1 cellular context compared by ENCODE assay signal in the genomic region with DNA sequence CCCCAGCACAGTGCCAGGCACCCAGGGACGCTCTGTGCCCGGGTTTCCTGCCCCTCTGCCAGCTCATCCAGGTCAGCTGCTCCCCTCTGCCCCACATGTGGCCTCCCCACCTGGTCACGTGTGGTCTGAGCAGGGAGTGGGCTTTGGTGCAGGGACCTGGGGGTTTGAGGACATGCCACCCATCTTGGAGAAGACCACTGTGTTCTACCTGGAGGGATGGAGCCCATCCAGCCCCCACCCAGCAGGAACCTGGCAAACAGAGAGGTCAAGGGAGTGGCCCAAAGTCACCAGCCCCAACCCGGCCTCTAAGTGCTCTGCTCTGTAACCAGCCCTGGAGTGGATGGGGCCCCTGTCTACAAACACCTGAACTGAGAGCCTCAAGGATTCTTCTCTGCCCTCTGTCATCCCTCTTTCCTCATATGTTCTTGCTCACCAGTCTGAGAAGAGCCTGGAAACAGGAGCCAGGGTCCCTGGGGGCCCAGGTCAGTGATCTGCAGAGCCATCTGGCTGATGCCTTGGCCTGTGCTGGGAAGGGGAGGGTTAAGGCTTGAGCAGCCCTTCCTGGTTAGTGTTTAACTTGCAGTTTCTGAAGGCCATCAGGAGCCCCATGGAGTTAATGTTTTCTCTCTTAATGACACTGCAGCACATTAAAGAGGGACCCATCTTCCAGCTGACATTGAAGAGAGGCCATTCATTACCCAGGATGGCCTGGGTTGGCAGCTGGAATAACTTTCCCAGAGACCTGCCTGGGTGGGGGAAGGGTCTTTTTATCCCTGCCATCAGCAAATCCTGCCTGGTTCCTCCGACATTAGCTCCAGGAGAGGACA.
TF ChIP-seq lines count a peak whose summit lies in the region.

No MANE protein-coding gene starts in this region.

TF ChIP-seq in HepG2, 621 proteins besides CTCF, POLR2A, EP300 and RAD21 (continued from another document):
- TF ChIP-seq, protein P1, sequence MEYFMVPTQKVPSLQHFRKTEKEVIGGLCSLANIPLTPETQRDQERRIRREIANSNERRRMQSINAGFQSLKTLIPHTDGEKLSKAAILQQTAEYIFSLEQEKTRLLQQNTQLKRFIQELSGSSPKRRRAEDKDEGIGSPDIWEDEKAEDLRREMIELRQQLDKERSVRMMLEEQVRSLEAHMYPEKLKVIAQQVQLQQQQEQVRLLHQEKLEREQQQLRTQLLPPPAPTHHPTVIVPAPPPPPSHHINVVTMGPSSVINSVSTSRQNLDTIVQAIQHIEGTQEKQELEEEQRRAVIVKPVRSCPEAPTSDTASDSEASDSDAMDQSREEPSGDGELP (IDR thresholded peaks at IDR 0.05; ENCODE audit: borderline replicate concordance, low read depth) = peak; percentile 88; the same call in 1 of the 2 replicates
- TF ChIP-seq, protein P2, sequence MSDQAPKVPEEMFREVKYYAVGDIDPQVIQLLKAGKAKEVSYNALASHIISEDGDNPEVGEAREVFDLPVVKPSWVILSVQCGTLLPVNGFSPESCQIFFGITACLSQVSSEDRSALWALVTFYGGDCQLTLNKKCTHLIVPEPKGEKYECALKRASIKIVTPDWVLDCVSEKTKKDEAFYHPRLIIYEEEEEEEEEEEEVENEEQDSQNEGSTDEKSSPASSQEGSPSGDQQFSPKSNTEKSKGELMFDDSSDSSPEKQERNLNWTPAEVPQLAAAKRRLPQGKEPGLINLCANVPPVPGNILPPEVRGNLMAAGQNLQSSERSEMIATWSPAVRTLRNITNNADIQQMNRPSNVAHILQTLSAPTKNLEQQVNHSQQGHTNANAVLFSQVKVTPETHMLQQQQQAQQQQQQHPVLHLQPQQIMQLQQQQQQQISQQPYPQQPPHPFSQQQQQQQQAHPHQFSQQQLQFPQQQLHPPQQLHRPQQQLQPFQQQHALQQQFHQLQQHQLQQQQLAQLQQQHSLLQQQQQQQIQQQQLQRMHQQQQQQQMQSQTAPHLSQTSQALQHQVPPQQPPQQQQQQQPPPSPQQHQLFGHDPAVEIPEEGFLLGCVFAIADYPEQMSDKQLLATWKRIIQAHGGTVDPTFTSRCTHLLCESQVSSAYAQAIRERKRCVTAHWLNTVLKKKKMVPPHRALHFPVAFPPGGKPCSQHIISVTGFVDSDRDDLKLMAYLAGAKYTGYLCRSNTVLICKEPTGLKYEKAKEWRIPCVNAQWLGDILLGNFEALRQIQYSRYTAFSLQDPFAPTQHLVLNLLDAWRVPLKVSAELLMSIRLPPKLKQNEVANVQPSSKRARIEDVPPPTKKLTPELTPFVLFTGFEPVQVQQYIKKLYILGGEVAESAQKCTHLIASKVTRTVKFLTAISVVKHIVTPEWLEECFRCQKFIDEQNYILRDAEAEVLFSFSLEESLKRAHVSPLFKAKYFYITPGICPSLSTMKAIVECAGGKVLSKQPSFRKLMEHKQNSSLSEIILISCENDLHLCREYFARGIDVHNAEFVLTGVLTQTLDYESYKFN (CRISPR knock-in tag; conservative IDR thresholded peaks at IDR 0.05) = peak; percentile 78
- peak; percentile 41; the same call in 1 of the 2 replicates for TF ChIP-seq ZFP1 (CRISPR knock-in tag; IDR thresholded peaks at IDR 0.05)
- TF ChIP-seq NR2F6 (IDR thresholded peaks at IDR 0.05) = no peak; the same call in none of the 2 replicates
- peak; percentile 24; the same call in 1 of the 2 replicates for TF ChIP-seq NR2F6 (CRISPR knock-in tag; IDR thresholded peaks at IDR 0.05)
- TF ChIP-seq SATB2 (CRISPR knock-in tag; IDR thresholded peaks at IDR 0.05) = no peak
TF ChIP-seq in HepG2: peak in this region for 84.
